In the genomic region with DNA sequence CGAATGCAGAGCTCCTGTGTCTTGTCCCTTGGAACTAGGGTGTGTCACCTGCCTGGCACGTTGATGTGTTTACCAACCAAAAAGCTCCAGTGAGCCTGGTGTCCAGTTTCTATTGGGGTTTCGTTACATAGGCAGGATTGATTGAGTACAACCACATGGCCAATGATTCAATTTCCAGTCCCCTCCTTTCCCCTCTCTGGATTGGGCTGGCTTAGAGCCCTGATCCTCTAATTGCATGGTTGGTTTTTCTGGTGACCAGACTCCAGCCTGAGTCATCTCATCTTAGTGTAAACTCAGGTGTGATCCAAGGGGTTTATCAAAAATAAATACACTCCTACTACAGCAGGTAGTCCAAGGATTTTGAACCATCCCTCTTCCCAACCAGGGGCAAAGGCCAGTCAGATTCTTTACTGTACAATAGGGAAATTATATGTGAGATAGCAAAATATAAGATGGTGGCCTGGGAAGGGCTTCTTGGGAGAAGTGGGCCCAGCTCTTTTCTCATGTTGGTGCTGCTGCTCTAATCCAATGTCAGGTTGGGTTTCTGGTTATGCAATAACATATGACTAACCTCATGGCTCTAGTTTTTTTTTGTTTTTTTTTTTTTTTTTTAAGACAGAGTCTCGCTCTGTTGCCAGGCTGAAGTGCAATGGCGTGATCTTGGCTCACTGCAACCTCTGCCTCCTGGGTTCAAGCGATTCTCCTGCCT, we compare ENCODE assay signal across 11 cellular contexts.
A peak's percentile ranks its signal among the peaks of the same experiment; 100 is the strongest.
DNase-seq lines count a peak whose midpoint lies in the region; ATAC-seq and TF ChIP-seq lines count a peak whose summit lies in the region.
"Had no signal": no experiment of that assay in that cellular context is flagged by ENCODE, and none has a peak within 500 bp of the region (broad histone marks: within the 10 kb centered on the region; RNA-seq: fewer than 3 reads in every experiment).

No MANE protein-coding gene starts in this region.

- DNase-seq in HCT116 (ENCODE audit: low read depth, low spot score) = peak; percentile 13
- DNase-seq in NCI-H510A treated with DMSO at 0.1 percent for 48 hours (lab: John Stamatoyannopoulos, UW) = peak; percentile 57
- no peak for DNase-seq in putamen (ENCODE audit: low spot score)
- no peak for DNase-seq in NK-92 (lab: John Stamatoyannopoulos, UW; ENCODE audit: unreplicated experiment)
- DNase-seq in tibial nerve (ENCODE audit: low spot score in 2 of 2) = no peak
- DNase-seq in activated CD4-positive, alpha-beta memory T cell treated with anti-CD3 and anti-CD28 coated beads for 36 hours = no peak
- DNase-seq: activated T-cell treated with anti-CD3 and anti-CD28 coated beads, Interleukin-2, amount 50 U/mL, for 48 hours; NCI-H1436 had no signal

- POLR2A ChIA-PET in HCT116 (lab: Charles Lee) = no interaction called here
- POLR2A ChIA-PET in activated CD4-positive, alpha-beta memory T cell treated with anti-CD3 and anti-CD28 coated beads for 36 hours (lab: Charles Lee) = no interaction called here

- CTCF ChIA-PET in HCT116 (lab: Charles Lee) = interaction anchor here (0.7 to 1.2 kb wide), 2 partner anchors 71 to 156 kb away, joined by 3 to 6 read pairs; no protein-coding TSS in a partner anchor
- CTCF ChIA-PET in activated CD4-positive, alpha-beta memory T cell treated with anti-CD3 and anti-CD28 coated beads for 36 hours (lab: Charles Lee) = no interaction called here

- H3K79me2 ChIP-seq in HCT116 (ENCODE audit: insufficient read depth, low read length) (no peaks in the 10 kb centered on the region), parathyroid adenoma (peaks cover 26% of the 10 kb centered on the region)

- H3K27ac ChIP-seq in HCT116 (ENCODE audit: low read depth, low read length) (no peak overlapping the region), esophagus (ENCODE audit: low read depth in 2 of 2, low read length in 1 of 2) (peak overlapping the region; percentile 75 to 84), parathyroid adenoma (peak overlapping the region; percentile 41), tibial nerve (no peak overlapping the region)

- peaks cover 5% of the 10 kb centered on the region for H3K9me3 Mint-ChIP-seq in activated CD4-positive, alpha-beta memory T cell treated with anti-CD3 and anti-CD28 coated beads for 36 hours
- H3K9me3 Mint-ChIP-seq: T-helper 1 cell treated with Interleukin-12 subunit alpha and Interleukin-12 subunit beta and Interleukin-4 antibody, amounts not matched to agents 30 μg/mL and 1 μg/mL, for 36 hours had no signal

- ATAC-seq in HCT116 = no peak

- H3K27me3 ChIP-seq in HCT116 (ENCODE audit: insufficient read depth, low read length) (no peaks in the 10 kb centered on the region), esophagus (ENCODE audit: control insufficient read depth in 1 of 2, insufficient read depth in 2 of 2, low read length in 2 of 2) (no peaks in the 10 kb centered on the region), parathyroid adenoma (ENCODE audit: control insufficient read depth, insufficient read depth, low read length) (no peaks in the 10 kb centered on the region), tibial nerve (no peaks in the 10 kb centered on the region)

- 57 to 66% methylated on average over 4 to 6 of the region's 6 CpGs for WGBS in esophagus, 2 donors
- 87 to 92% methylated on average over 6 of the region's 6 CpGs for WGBS in tibial nerve, 2 donors

- intact Hi-C loops in HCT116 (cut with micrococcal nuclease) = no loop called here
- intact Hi-C loops in activated CD4-positive, alpha-beta memory T cell treated with anti-CD3 and anti-CD28 coated beads for 36 hours (cut with micrococcal nuclease) = no loop called here

- H3K9me3 ChIP-seq in HCT116 (ENCODE audit: control insufficient read depth in 1 of 2, insufficient read depth in 1 of 2, low read depth in 1 of 2, low read length in 2 of 2) (no peaks in the 10 kb centered on the region), esophagus (ENCODE audit: control insufficient read depth in 2 of 2, insufficient read depth in 1 of 2, low read depth in 1 of 2, low read length in 1 of 2) (no peaks in the 10 kb centered on the region), parathyroid adenoma (ENCODE audit: control insufficient read depth, low read length) (no peaks in the 10 kb centered on the region), tibial nerve (no peaks in the 10 kb centered on the region)

- peaks cover 16% of the 10 kb centered on the region for H3K36me3 Mint-ChIP-seq in activated CD4-positive, alpha-beta memory T cell treated with anti-CD3 and anti-CD28 coated beads for 36 hours

- H2AFZ ChIP-seq in HCT116 (ENCODE audit: low read depth, low read length, poor library complexity, severe bottlenecking) = no peak overlapping the region
- H2AFZ ChIP-seq in parathyroid adenoma = no peak overlapping the region

- H4K20me1 ChIP-seq in HCT116 (ENCODE audit: insufficient read depth) = no peaks in the 10 kb centered on the region; the same call in 1 of the 2 replicates

- no peak for TF ChIP-seq RAD21 in HCT116 (IDR thresholded peaks at IDR 0.05; ENCODE audit: low read depth)

- TF ChIP-seq CTCF in HCT116 (IDR thresholded peaks at IDR 0.05 in 2 of 3, conservative IDR thresholded peaks at IDR 0.05 in 1 of 3; ENCODE audit: borderline replicate concordance in 1 of 3, insufficient read depth in 1 of 3, low read depth in 2 of 3, low read length in 2 of 3) = no peak
- TF ChIP-seq CTCF in parathyroid adenoma (IDR thresholded peaks at IDR 0.05) = no peak
- no peak for TF ChIP-seq CTCF in tibial nerve (IDR thresholded peaks at IDR 0.05)

- no peaks in the 10 kb centered on the region for H3K27me3 Mint-ChIP-seq in activated CD4-positive, alpha-beta memory T cell treated with anti-CD3 and anti-CD28 coated beads for 36 hours

- no peaks in the 10 kb centered on the region for H3K9me2 ChIP-seq in HCT116 (ENCODE audit: insufficient read depth)

- no TSS peak for BruUV-seq in HCT116 (replicated peaks; lab: Mats Ljungman, UMichigan)

- peaks cover 0 to 8% of the 10 kb centered on the region in 2 experiments; a peak in 1 of 4 replicates for H3K4me1 ChIP-seq in HCT116 (ENCODE audit: control insufficient read depth in 1 of 2, insufficient read depth in 2 of 2, low read length in 2 of 2)
- peaks cover 0 to 7% of the 10 kb centered on the region in 2 donors for H3K4me1 ChIP-seq in esophagus (ENCODE audit: control insufficient read depth in 2 of 2, insufficient read depth in 2 of 2, low read length in 1 of 2)
- H3K4me1 ChIP-seq in parathyroid adenoma = peaks cover 20% of the 10 kb centered on the region
- H3K4me1 ChIP-seq in tibial nerve = peaks cover 0 to 41% (median 5%) of the 10 kb centered on the region in 4 donors

- H3K9ac ChIP-seq in HCT116 (ENCODE audit: low read length) = no peak overlapping the region
- no peak overlapping the region for H3K9ac ChIP-seq in parathyroid adenoma

- H3K4me3 ChIP-seq in HCT116 (replicated peaks in 1 of 2; ENCODE audit: low read depth in 1 of 2, low read length in 2 of 2) = no peak overlapping the region
- H3K4me3 ChIP-seq in esophagus (ENCODE audit: low read depth in 1 of 2, low read length in 2 of 2) = no peak overlapping the region
- H3K4me3 ChIP-seq in parathyroid adenoma (ENCODE audit: low read depth, low read length) = no peak overlapping the region
- no peak overlapping the region for H3K4me3 ChIP-seq in tibial nerve

- TF ChIP-seq EP300 in tibial nerve (IDR thresholded peaks at IDR 0.05) = no peak

- H3K36me3 ChIP-seq in HCT116 (ENCODE audit: control insufficient read depth in 1 of 2, insufficient read depth in 2 of 2, low read length in 2 of 2) (no peaks in the 10 kb centered on the region), esophagus (ENCODE audit: control insufficient read depth in 2 of 2, insufficient read depth in 2 of 2, low read length in 1 of 2) (no peaks in the 10 kb centered on the region), parathyroid adenoma (ENCODE audit: control insufficient read depth, insufficient read depth, low read length) (no peaks in the 10 kb centered on the region), tibial nerve (no peaks in the 10 kb centered on the region)

- no peak for TF ChIP-seq POLR2A in HCT116 (IDR thresholded peaks at IDR 0.05; ENCODE audit: borderline replicate concordance, extremely low read depth, insufficient read depth, insufficient read length)
- no peak for TF ChIP-seq POLR2A in tibial nerve (IDR thresholded peaks at IDR 0.05)

- H3K27ac Mint-ChIP-seq in activated CD4-positive, alpha-beta memory T cell treated with anti-CD3 and anti-CD28 coated beads for 36 hours = no peak overlapping the region
- H3K27ac Mint-ChIP-seq: T-helper 1 cell treated with Interleukin-12 subunit alpha and Interleukin-12 subunit beta and Interleukin-4 antibody, amounts not matched to agents 30 μg/mL and 1 μg/mL, for 36 hours had no signal

- peaks cover 53% of the 10 kb centered on the region for H3K4me1 Mint-ChIP-seq in activated CD4-positive, alpha-beta memory T cell treated with anti-CD3 and anti-CD28 coated beads for 36 hours (ENCODE audit: low read depth)

- H3K4me2 ChIP-seq in HCT116 (ENCODE audit: low read length) (no peak overlapping the region), parathyroid adenoma (ENCODE audit: low read length) (no peak overlapping the region)

- RAD21 ChIA-PET in HCT116 (lab: Charles Lee; ENCODE audit: low non-redundant PET in 1 of 2, low total read pairs in 2 of 2, uncharacterized antibody in 2 of 2, unreplicated experiment in 2 of 2) = no interaction called here

- H3K4me3 Mint-ChIP-seq in activated CD4-positive, alpha-beta memory T cell treated with anti-CD3 and anti-CD28 coated beads for 36 hours = no peak overlapping the region
- H3K4me3 Mint-ChIP-seq: T-helper 1 cell treated with Interleukin-12 subunit alpha and Interleukin-12 subunit beta and Interleukin-4 antibody, amounts not matched to agents 30 μg/mL and 1 μg/mL, for 36 hours had no signal

TF ChIP-seq in HCT116, 20 proteins besides CTCF, POLR2A, EP300 and RAD21 (continues in another document):
- no peak for TF ChIP-seq POLR2AphosphoS5 (IDR thresholded peaks at IDR 0.05; ENCODE audit: low read depth, low read length)

Comparison
In these comparisons a context has a peak if more than half of its experiments do, and no peak if none do; other contexts are left out.
1. DNase-seq: peak in HCT116 (single experiment) and NCI-H510A treated with DMSO at 0.1 percent for 48 hours (single experiment); none in putamen (single experiment), NK-92 (single experiment), tibial nerve (0 of 2) and activated CD4-positive, alpha-beta memory T cell treated with anti-CD3 and anti-CD28 coated beads for 36 hours (single experiment).
2. H3K27ac ChIP-seq: peak in esophagus (2 of 2) and parathyroid adenoma (single experiment); none in HCT116 (single experiment) and tibial nerve (0 of 4).